Comparison of ENCODE assay signal across 1 cellular context in the genomic region with DNA sequence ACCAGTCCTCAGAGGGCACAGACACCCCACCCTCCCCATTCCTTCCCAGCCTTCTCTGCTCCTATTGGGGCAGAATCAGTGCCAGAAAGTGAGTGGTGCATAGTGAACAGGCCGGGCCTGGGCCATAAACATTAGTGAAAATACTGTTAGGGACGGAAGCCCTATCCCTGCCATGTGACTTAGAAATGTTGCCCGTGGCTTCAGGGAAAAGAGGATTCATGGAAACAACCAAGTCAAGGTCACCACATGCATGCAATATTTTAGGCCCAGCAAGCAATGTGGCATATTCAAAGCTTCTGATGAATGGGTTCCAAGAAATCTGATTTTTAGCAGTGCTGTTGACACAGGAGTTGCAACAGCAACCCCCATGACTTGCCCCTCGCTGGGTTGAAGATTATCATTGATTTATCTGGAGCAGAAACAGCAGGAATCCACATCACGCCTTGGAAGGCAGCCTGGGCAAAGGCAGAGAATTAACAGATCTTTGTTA.
TF ChIP-seq lines count a peak whose summit lies in the region.

No MANE protein-coding gene starts in this region.

TF ChIP-seq in IMR-90, 13 proteins besides CTCF, POLR2A, EP300 and RAD21:
- TF ChIP-seq BHLHE40 (IDR thresholded peaks at IDR 0.05; ENCODE audit: low read depth, low read length) (no peak), USF2 (IDR thresholded peaks at IDR 0.05; ENCODE audit: low read depth, low read length) (no peak)
